Comparison of ENCODE assay signal across 10 cellular contexts in genomic region chr2:138712212-138712979, GRCh38.
DNase-seq lines count a peak whose midpoint lies in the region; ATAC-seq, FAIRE-seq and TF ChIP-seq lines count a peak whose summit lies in the region.
"Had no signal": no experiment of that assay in that cellular context is flagged by ENCODE, and none has a peak within 500 bp of the region (broad histone marks: within the 10 kb centered on the region; RNA-seq: fewer than 3 reads in every experiment).

No MANE protein-coding gene starts in this region.

- no peak overlapping the region for H2AFZ ChIP-seq in fibroblast of lung (ENCODE audit: low read length)

- TF ChIP-seq CTCF in GM13977 (IDR thresholded peaks at IDR 0.05; ENCODE audit: extremely low read depth, insufficient read depth, missing control alignments) (no peak), fibroblast of lung (conservative IDR thresholded peaks at IDR 0.05 in 1 of 2, IDR thresholded peaks at IDR 0.05 in 1 of 2; ENCODE audit: low read depth in 1 of 2, low read length in 2 of 2) (no peak), esophagus squamous epithelium (IDR thresholded peaks at IDR 0.05) (no peak)

- H3K27me3 ChIP-seq in fibroblast of lung (ENCODE audit: control insufficient read depth, insufficient read depth, low read length) (no peaks in the 10 kb centered on the region), esophagus squamous epithelium (no peaks in the 10 kb centered on the region)

- no peaks in the 10 kb centered on the region for H3K9me3 ChIP-seq in fibroblast of lung (ENCODE audit: control insufficient read depth, insufficient read depth, low read depth, low read length)
- H3K9me3 ChIP-seq in esophagus squamous epithelium = no peaks in the 10 kb centered on the region

- H4K20me1 ChIP-seq in fibroblast of lung (ENCODE audit: control insufficient read depth, extremely low read depth, insufficient read depth, low read length) = no peaks in the 10 kb centered on the region

- peak; percentile 25 for DNase-seq in GM13977 (ENCODE audit: low spot score)
- peak; percentile 42 to 45 for DNase-seq in fibroblast of lung (ENCODE audit: low read depth in 2 of 2)
- no peak for DNase-seq in posterior vena cava (ENCODE audit: low spot score)
- DNase-seq in amygdala (lab: John Stamatoyannopoulos, UW) = no peak
- DNase-seq in esophagus squamous epithelium (lab: John Stamatoyannopoulos, UW) = no peak
- DNase-seq in urothelium cell line (ENCODE audit: low spot score) = no peak
- DNase-seq: DMS 273 treated with DMSO at 0.1 percent for 48 hours had no signal

- no peak overlapping the region for H3K4me2 ChIP-seq in fibroblast of lung (ENCODE audit: extremely low read depth, insufficient read depth, low read length)

- no peaks in the 10 kb centered on the region for H3K36me3 ChIP-seq in fibroblast of lung (ENCODE audit: control insufficient read depth, insufficient read depth, low read length)
- H3K36me3 ChIP-seq in esophagus squamous epithelium = no peaks in the 10 kb centered on the region

- intact Hi-C loops in posterior vena cava (cut with DNase I) = no loop called here
- intact Hi-C loops in esophagus squamous epithelium (cut with DNase I) = no loop called here

- H3K4me1 ChIP-seq in fibroblast of lung (ENCODE audit: control insufficient read depth, extremely low read depth, insufficient read depth, low read length) (peaks cover 9% of the 10 kb centered on the region), esophagus squamous epithelium (peaks cover 0 to 3% (median 0%) of the 10 kb centered on the region in 3 donors)

- no peaks in the 10 kb centered on the region for H3K79me2 ChIP-seq in fibroblast of lung (ENCODE audit: control insufficient read depth, insufficient read depth, low read length)

- FAIRE-seq in urothelium cell line (lab: Jason Lieb, UNC) = no peak
- FAIRE-seq: keratinocyte had no signal

- in situ Hi-C loops in GM13977 (cut with MboI; ENCODE audit: low pct_unique_long_range_greater_than_20kb, low sequenced_read_pairs, unreplicated experiment) = no loop called here

- WGBS in esophagus squamous epithelium, 2 donors = 71 to 75% methylated on average over 4 of the region's 4 CpGs

- H3K4me3 ChIP-seq in fibroblast of lung (replicated peaks in 1 of 4; ENCODE audit: control extremely low read depth in 1 of 4, insufficient read depth in 1 of 4, low read depth in 3 of 4, low read length in 4 of 4) (no peak overlapping the region), esophagus squamous epithelium (no peak overlapping the region)

- H3K27ac ChIP-seq in fibroblast of lung (ENCODE audit: insufficient read depth, low read length) = no peak overlapping the region
- no peak overlapping the region for H3K27ac ChIP-seq in esophagus squamous epithelium

- no peak overlapping the region for H3K9ac ChIP-seq in fibroblast of lung (ENCODE audit: insufficient read depth, low read length)

- TF ChIP-seq POLR2A in esophagus squamous epithelium (IDR thresholded peaks at IDR 0.05) = no peak

- ATAC-seq in GM21515 (IDR thresholded peaks at IDR 0.05; ENCODE audit: unreplicated experiment) (peak; percentile 86), HG03280 (IDR thresholded peaks at IDR 0.05; ENCODE audit: unreplicated experiment) (peak; percentile 89)

Comparison
In these comparisons a context has a peak if more than half of its experiments do, and no peak if none do; other contexts are left out.
1. DNase-seq: peak in GM13977 (single experiment) and fibroblast of lung (2 of 2); none in posterior vena cava (single experiment), amygdala (0 of 56), esophagus squamous epithelium (single experiment) and urothelium cell line (single experiment).